ENCODE assay signal across 20 cellular contexts in the genomic region with DNA sequence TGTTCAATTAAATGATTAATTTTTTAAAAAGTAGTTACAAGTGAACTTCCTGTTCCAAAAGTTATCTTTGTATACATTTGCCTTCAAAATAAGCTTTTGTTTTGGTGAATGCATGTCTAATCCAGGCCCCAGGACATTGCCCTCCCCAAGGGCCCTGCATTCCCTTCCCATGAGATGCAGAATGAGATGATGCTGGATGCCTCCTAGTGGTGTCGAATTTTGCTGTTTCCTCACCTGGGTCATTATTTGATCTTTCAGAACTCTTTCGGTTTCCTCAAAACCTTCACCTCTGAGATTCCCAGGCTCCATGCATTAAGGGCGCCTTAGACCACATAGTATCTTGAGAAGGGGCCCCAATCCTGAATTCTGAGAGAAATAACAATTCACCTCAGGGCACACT.
A peak's percentile ranks its signal among the peaks of the same experiment; 100 is the strongest.
DNase-seq lines count a peak whose midpoint lies in the region; ATAC-seq and TF ChIP-seq lines count a peak whose summit lies in the region.
"Had no signal": no experiment of that assay in that cellular context is flagged by ENCODE, and none has a peak within 500 bp of the region (broad histone marks: within the 10 kb centered on the region; RNA-seq: fewer than 3 reads in every experiment).

No MANE protein-coding gene starts in this region.

- H3K4me3 ChIP-seq in WERI-Rb-1 (ENCODE audit: low read depth, low read length) (no peak overlapping the region), left lung (no peak overlapping the region)

- ATAC-seq in left lung, result no peak
- no peak for ATAC-seq in activated CD4-positive, CD25-positive, alpha-beta regulatory T cell treated with anti-CD3 and anti-CD28 coated beads, Interleukin-2, amount 50 U/mL, for 24 hours
- ATAC-seq: SK-N-SH treated with all-trans-retinoic acid at 6 μM for 48 hours, T-cell had no signal

- H3K27ac ChIP-seq in WERI-Rb-1, result no peak overlapping the region
- H3K27ac ChIP-seq in left lung, result no peak overlapping the region

- TF ChIP-seq CTCF in WERI-Rb-1 (IDR thresholded peaks at IDR 0.05; ENCODE audit: low read depth, low read length), result 0 out of 2 replicates have a peak, but pooled peaks have one; percentile 25
- TF ChIP-seq CTCF in left lung (IDR thresholded peaks at IDR 0.05), result no peak

- no peaks in the 10 kb centered on the region for H3K9me3 ChIP-seq in WERI-Rb-1 (ENCODE audit: severe bottlenecking)
- no peaks in the 10 kb centered on the region for H3K9me3 ChIP-seq in left lung

- H3K4me1 ChIP-seq in left lung, result no peaks in the 10 kb centered on the region

- intact Hi-C loops in left lung (cut with DNase I), result no loop called here

- H3K36me3 ChIP-seq in WERI-Rb-1 (no peaks in the 10 kb centered on the region), left lung (no peaks in the 10 kb centered on the region)

- H3K27me3 ChIP-seq in WERI-Rb-1 (ENCODE audit: insufficient read depth, low read depth, severe bottlenecking), result no peaks in the 10 kb centered on the region
- no peaks in the 10 kb centered on the region for H3K27me3 ChIP-seq in left lung

- in situ Hi-C loops in KBM-7 (cut with MboI; ENCODE audit: low pct_unique_long_range_greater_than_20kb, low sequenced_read_pairs), result no loop called here

- DNase-seq in HT-29 (ENCODE audit: low spot score) (peak; percentile 14), WERI-Rb-1 (no peak), iPS-NIHi7 (ENCODE audit: extremely low spot score) (peak; percentile 60), left lung (no peak), KBM-7 (no peak), GDM1 (lab: John Stamatoyannopoulos, UW) (no peak)
- DNase-seq: ACHN, C1 segment of cervical spinal cord, DMS79 treated with DMSO at 0.1 percent for 48 hours, Kasumi-1, MM.1S, NCI-H1092, NCI-H1436 treated with DMSO at 0.1 percent for 48 hours, NCI-H2029, NCI-H446, NCI-H526 treated with DMSO at 0.1 percent for 48 hours, SHP77 treated with DMSO at 0.1 percent for 48 hours, T-cell had no signal

Comparison
In these comparisons a context has a peak if more than half of its experiments do, and no peak if none do; other contexts are left out.
1. DNase-seq: peak in HT-29 (single experiment) and iPS-NIHi7 (single experiment); none in WERI-Rb-1 (single experiment), left lung (0 of 2), KBM-7 (single experiment) and GDM1 (single experiment).